In the genomic region with DNA sequence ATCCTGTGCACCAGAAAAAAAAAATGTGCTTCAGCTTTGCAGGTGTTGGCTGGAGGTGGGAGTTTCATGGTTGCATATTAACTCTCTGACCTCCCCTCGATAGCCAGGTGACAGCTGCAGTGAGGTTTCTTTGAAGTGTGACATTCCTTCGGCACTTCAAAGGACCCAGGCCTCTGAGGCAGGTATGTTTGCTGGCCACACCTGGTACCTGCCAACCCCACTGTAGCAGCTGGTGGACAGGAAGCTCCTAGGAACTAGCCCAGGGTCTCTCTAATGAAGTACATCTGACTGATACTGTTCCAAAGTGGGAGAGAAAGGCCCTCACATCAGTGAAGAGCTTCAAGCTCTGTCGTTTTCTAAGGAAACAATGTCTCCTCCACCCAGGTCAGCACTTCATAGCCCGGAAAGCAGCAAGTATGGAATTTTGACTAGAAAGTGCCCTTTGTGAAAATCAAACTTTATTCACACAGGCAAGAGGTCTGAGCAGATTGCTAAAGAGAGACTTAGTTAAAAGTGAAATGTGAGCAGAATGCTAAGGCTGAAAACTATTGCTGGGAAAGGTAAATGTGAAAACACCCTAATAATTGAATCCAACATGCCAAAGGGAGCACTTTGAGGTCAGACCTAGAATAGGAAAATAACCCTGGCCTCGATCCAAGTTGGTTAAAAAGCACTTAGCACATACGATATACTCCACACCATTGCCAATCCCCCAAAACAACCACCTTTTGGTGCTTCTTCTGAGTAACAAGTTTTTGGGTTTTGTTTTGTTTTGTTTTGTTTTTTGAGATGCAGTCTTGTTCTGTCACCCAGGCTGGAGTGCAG, we compare ENCODE assay signal across 10 cellular contexts.
A peak's percentile ranks its signal among the peaks of the same experiment; 100 is the strongest.
DNase-seq lines count a peak whose midpoint lies in the region; ATAC-seq and TF ChIP-seq lines count a peak whose summit lies in the region.
"Had no signal": no experiment of that assay in that cellular context is flagged by ENCODE, and none has a peak within 500 bp of the region (broad histone marks: within the 10 kb centered on the region; RNA-seq: fewer than 3 reads in every experiment).

No MANE protein-coding gene starts in this region.

- TF ChIP-seq POLR2A in erythroblast (IDR thresholded peaks at IDR 0.05; ENCODE audit: low read length) = no peak

- H3K36me3 Mint-ChIP-seq in CD4-positive, CD25-positive, alpha-beta regulatory T cell = no peaks in the 10 kb centered on the region

- H3K4me1 ChIP-seq in CD4-positive, CD25-positive, alpha-beta regulatory T cell (ENCODE audit: control insufficient read depth, insufficient read depth, low read length, poor library complexity, severe bottlenecking) = peaks cover 17% of the 10 kb centered on the region
- H3K4me1 ChIP-seq in right cardiac atrium (ENCODE audit: control insufficient read depth, insufficient read depth, low read length) = peaks cover 2% of the 10 kb centered on the region
- H3K4me1 ChIP-seq: sigmoid colon had no signal

- no peak for ATAC-seq in CD4-positive, CD25-positive, alpha-beta regulatory T cell (ENCODE audit: low read depth in 2 of 2)
- ATAC-seq in GM19452 (IDR thresholded peaks at IDR 0.05; ENCODE audit: unreplicated experiment) (peak; percentile 67), right cardiac atrium (no peak)
- ATAC-seq: stimulated activated naive CD8-positive, alpha-beta T cell treated with anti-CD3 and anti-CD28 coated beads, Interleukin-15, amount 100 ng/mL, for 72 hours had no signal

- no peak overlapping the region for H3K27ac ChIP-seq in CD4-positive, CD25-positive, alpha-beta regulatory T cell (ENCODE audit: insufficient read depth, low read length, poor library complexity, severe bottlenecking)
- H3K27ac ChIP-seq in epithelial cell of prostate (peak overlapping the region; percentile 18), substantia nigra (ENCODE audit: low read depth, low read length, poor library complexity, severe bottlenecking) (no peak overlapping the region), right cardiac atrium (ENCODE audit: low read length) (no peak overlapping the region)
- H3K27ac ChIP-seq: sigmoid colon had no signal

- 48% methylated on average over 6 of the region's 6 CpGs for WGBS in right cardiac atrium

- H3K4me3 ChIP-seq in CD4-positive, CD25-positive, alpha-beta regulatory T cell (ENCODE audit: low read depth, low read length) = peak overlapping the region; percentile 20
- no peak overlapping the region for H3K4me3 ChIP-seq in right cardiac atrium (ENCODE audit: low read length)
- H3K4me3 ChIP-seq: sigmoid colon had no signal

- H3K27me3 Mint-ChIP-seq in CD4-positive, CD25-positive, alpha-beta regulatory T cell = no peaks in the 10 kb centered on the region
- H3K27me3 Mint-ChIP-seq: stimulated activated naive CD8-positive, alpha-beta T cell treated with anti-CD3 and anti-CD28 coated beads, Interleukin-15, amount 100 ng/mL, for 72 hours had no signal

- peak overlapping the region; percentile 4 to 69 (median 24) for H3K27ac Mint-ChIP-seq in CD4-positive, CD25-positive, alpha-beta regulatory T cell
- H3K27ac Mint-ChIP-seq: stimulated activated naive CD8-positive, alpha-beta T cell treated with anti-CD3 and anti-CD28 coated beads, Interleukin-15, amount 100 ng/mL, for 72 hours had no signal

- no peak overlapping the region for H3K4me3 Mint-ChIP-seq in CD4-positive, CD25-positive, alpha-beta regulatory T cell
- H3K4me3 Mint-ChIP-seq: stimulated activated naive CD8-positive, alpha-beta T cell treated with anti-CD3 and anti-CD28 coated beads, Interleukin-15, amount 100 ng/mL, for 72 hours had no signal

- intact Hi-C loops in right cardiac atrium (cut with DNase I) = no loop called here

- H3K27me3 ChIP-seq in CD4-positive, CD25-positive, alpha-beta regulatory T cell (ENCODE audit: control insufficient read depth, insufficient read depth, low read length) = no peaks in the 10 kb centered on the region
- no peaks in the 10 kb centered on the region for H3K27me3 ChIP-seq in right cardiac atrium (ENCODE audit: control insufficient read depth, insufficient read depth)
- H3K27me3 ChIP-seq: sigmoid colon had no signal

- no peaks in the 10 kb centered on the region for H3K9me3 Mint-ChIP-seq in CD4-positive, CD25-positive, alpha-beta regulatory T cell
- H3K9me3 Mint-ChIP-seq: stimulated activated naive CD8-positive, alpha-beta T cell treated with anti-CD3 and anti-CD28 coated beads, Interleukin-15, amount 100 ng/mL, for 72 hours had no signal

- no peaks in the 10 kb centered on the region for H3K9me3 ChIP-seq in CD4-positive, CD25-positive, alpha-beta regulatory T cell (ENCODE audit: control insufficient read depth in 2 of 2, low read length in 2 of 2)
- H3K9me3 ChIP-seq in right cardiac atrium (ENCODE audit: control insufficient read depth, low read length) = no peaks in the 10 kb centered on the region
- H3K9me3 ChIP-seq: sigmoid colon had no signal

- H3K4me1 Mint-ChIP-seq in CD4-positive, CD25-positive, alpha-beta regulatory T cell = peaks cover 5 to 25% (median 20%) of the 10 kb centered on the region in 4 donors

- no peaks in the 10 kb centered on the region for H3K36me3 ChIP-seq in CD4-positive, CD25-positive, alpha-beta regulatory T cell (ENCODE audit: control insufficient read depth, insufficient read depth, low read length)
- H3K36me3 ChIP-seq: sigmoid colon had no signal

- DNase-seq in CD4-positive, CD25-positive, alpha-beta regulatory T cell = no peak
- DNase-seq in NCI-H1105 treated with DMSO at 0.1 percent for 48 hours (lab: John Stamatoyannopoulos, UW) = peak; percentile 84
- DNase-seq in epithelial cell of prostate (ENCODE audit: low read depth, low spot score) = no peak
- no peak for DNase-seq in substantia nigra (lab: John Stamatoyannopoulos, UW)
- no peak for DNase-seq in right cardiac atrium
- DNase-seq in NCI-H446 treated with DMSO at 0.1 percent for 48 hours (lab: John Stamatoyannopoulos, UW) = no peak
- DNase-seq in erythroblast (lab: John Stamatoyannopoulos, UW) = no peak
- DNase-seq: sigmoid colon; stimulated activated naive CD8-positive, alpha-beta T cell treated with anti-CD3 and anti-CD28 coated beads, Interleukin-15, amount 100 ng/mL, for 72 hours had no signal
